Comparison of ENCODE assay signal across 23 cellular contexts in the genomic region with DNA sequence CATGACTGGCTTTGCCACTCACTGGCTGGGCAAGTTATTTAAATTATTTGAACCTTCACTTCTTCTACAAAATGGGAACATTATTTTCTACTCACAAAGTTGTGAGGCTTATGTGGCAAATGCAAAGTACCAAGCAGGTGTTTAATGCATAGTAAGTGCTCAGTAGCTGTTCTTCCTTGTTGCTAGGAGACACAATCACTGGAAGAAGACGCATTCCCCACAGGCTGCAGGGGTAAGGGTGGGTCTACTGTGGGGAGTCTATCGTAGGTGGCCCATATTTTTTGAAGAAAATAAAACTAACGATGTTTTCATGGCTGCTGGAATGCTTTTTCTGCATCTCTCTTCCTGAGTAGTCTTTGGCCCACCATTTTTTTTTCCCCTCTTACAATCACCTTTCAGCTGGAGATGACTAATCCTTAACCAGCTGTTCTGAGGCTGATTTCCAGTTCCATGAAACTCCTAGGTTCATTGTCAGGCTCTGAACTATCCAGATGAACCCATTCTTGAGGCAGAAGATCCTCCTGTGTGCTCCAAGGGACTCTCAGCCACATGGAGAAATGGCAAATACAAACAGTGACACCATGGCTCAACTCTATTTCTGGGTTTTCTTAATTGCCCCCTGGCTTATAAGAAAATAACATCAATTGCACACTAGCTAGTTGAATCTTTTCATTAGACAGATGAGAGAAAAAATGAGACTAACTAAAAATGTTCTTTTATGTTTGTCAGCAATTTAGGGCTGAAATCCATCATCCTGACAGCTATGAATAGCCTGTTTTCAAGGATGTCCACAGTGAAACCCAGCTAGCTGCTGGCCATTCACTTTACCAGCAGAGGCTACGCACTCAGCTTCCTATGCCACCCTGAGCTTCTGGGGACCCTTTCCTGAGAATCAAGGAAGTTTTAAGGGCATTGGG.
A peak's percentile ranks its signal among the peaks of the same experiment; 100 is the strongest.
DNase-seq lines count a peak whose midpoint lies in the region; ATAC-seq lines count a peak whose summit lies in the region.
"Had no signal": no experiment of that assay in that cellular context is flagged by ENCODE, and none has a peak within 500 bp of the region (broad histone marks: within the 10 kb centered on the region; RNA-seq: fewer than 3 reads in every experiment).

No MANE protein-coding gene starts in this region.

- ATAC-seq in GM18511 (IDR thresholded peaks at IDR 0.05; ENCODE audit: unreplicated experiment): peak; percentile 20
- ATAC-seq in GM21515 (IDR thresholded peaks at IDR 0.05; ENCODE audit: unreplicated experiment): no peak

- H3K4me1 ChIP-seq in BLaER1: peaks cover 81% of the 10 kb centered on the region
- H3K4me1 ChIP-seq: Peyer's patch had no signal

- peak overlapping the region; percentile 96 for H3K4me2 ChIP-seq in BLaER1

- no peaks in the 10 kb centered on the region for H4K20me1 ChIP-seq in BLaER1

- H3K27me3 ChIP-seq in BLaER1: no peaks in the 10 kb centered on the region
- H3K27me3 ChIP-seq: Peyer's patch, tibial artery had no signal

- no peak overlapping the region for H3K9ac ChIP-seq in BLaER1

- H3K4me3 ChIP-seq in BLaER1: no peak overlapping the region
- H3K4me3 ChIP-seq: Peyer's patch, tibial artery had no signal

- H3K27ac ChIP-seq in BLaER1 (no peak overlapping the region), caudate nucleus (ENCODE audit: low read depth, low read length) (peak overlapping the region; percentile 19)
- H3K27ac ChIP-seq: C4-2B, Peyer's patch, tibial artery had no signal

- H3K36me3 ChIP-seq in BLaER1: no peaks in the 10 kb centered on the region
- H3K36me3 ChIP-seq: Peyer's patch, tibial artery had no signal

- DNase-seq in LHCN-M2 (ENCODE audit: low read depth) (peak; percentile 38), caudate nucleus (lab: John Stamatoyannopoulos, UW) (peak in 3 of 61 donors; percentile 9 to 59 (median 13)), GM03348 (ENCODE audit: low spot score) (no peak), NCI-H2081 (lab: John Stamatoyannopoulos, UW) (no peak)
- DNase-seq: activated B cell treated with CpG ODN at 0.5 μM for 24 hours; activated effector memory CD4-positive, alpha-beta T cell treated with anti-CD3 and anti-CD28 coated beads, Interleukin-2, amount 50 U/mL, for 16 hours; aorta; cortex of kidney; DND-41; glutamatergic neuron; H9; islet precursor cell; KBM-7; mesendoderm; NCI-H1694; NCI-H69; Peyer's patch; stimulated activated CD4-positive, alpha-beta T cell treated with anti-CD3 and anti-CD28 coated beads, Interleukin-4, amount 100 ng/mL, for 24 hours; tibial artery had no signal

- H3K9me3 ChIP-seq in BLaER1: no peaks in the 10 kb centered on the region
- H3K9me3 ChIP-seq: Peyer's patch, tibial artery had no signal
